In genomic region chr17:43393944-43394482, GRCh38 we compare ENCODE assay signal across 8 cellular contexts. TPM values are rescaled to one million over a fixed set of nuclear protein-coding genes. Genes with fewer than 3 reads are reported as not detected.
DNase-seq lines count a peak whose midpoint lies in the region; ATAC-seq and TF ChIP-seq lines count a peak whose summit lies in the region.

No MANE protein-coding gene starts in this region.

- H3K4me3 ChIP-seq in ovary (no peak overlapping the region), thoracic aorta (peak overlapping the region; percentile 48)

- H3K27me3 ChIP-seq in ovary (no peaks in the 10 kb centered on the region), thoracic aorta (replicated peaks; ENCODE audit: insufficient read depth) (no peaks in the 10 kb centered on the region)

- no peaks in the 10 kb centered on the region for H3K9me3 Mint-ChIP-seq in activated naive CD4-positive, alpha-beta T cell treated with anti-CD3 and anti-CD28 coated beads, Interleukin-2, amount 50 U/mL, for 72 hours

- no peaks in the 10 kb centered on the region for H3K36me3 Mint-ChIP-seq in activated naive CD4-positive, alpha-beta T cell treated with anti-CD3 and anti-CD28 coated beads, Interleukin-2, amount 50 U/mL, for 72 hours

- H3K27ac ChIP-seq in ovary (no peak overlapping the region), thoracic aorta (peak overlapping the region in 1 of 2 donors; percentile 14)

- intact Hi-C loops in ovary (cut with DNase I) = loop anchor here (1.0 to 5.0 kb wide), 3 partner anchors 89 to 1643 kb away; partner anchors contain the start of gene DHX8 (in 4 of the 4)

- H3K9me3 ChIP-seq in ovary (no peaks in the 10 kb centered on the region), thoracic aorta (no peaks in the 10 kb centered on the region)

- TF ChIP-seq EP300 in ovary (IDR thresholded peaks at IDR 0.05) = no peak

- H3K36me3 ChIP-seq in ovary (no peaks in the 10 kb centered on the region), thoracic aorta (no peaks in the 10 kb centered on the region)

- peak; percentile 89 for DNase-seq in ELF-1 (ENCODE audit: low read depth, low spot score)
- DNase-seq in NCI-H1048 (lab: John Stamatoyannopoulos, UW) = peak; percentile 37
- peak; percentile 70 for DNase-seq in SKM-1 (lab: John Stamatoyannopoulos, UW; ENCODE audit: unreplicated experiment)
- DNase-seq in activated naive CD4-positive, alpha-beta T cell treated with anti-CD3 and anti-CD28 coated beads, Interleukin-2, amount 50 U/mL, for 72 hours (ENCODE audit: low spot score in 2 of 2) = peak; percentile 83 to 94
- peak; percentile 80 for DNase-seq in glomerular endothelial cell (ENCODE audit: extremely low read depth, low read depth, low spot score)
- peak; percentile 90 to 96 (median 93) for DNase-seq in ovary
- peak; percentile 92 for DNase-seq in thoracic aorta (ENCODE audit: low spot score)

- H3K4me1 ChIP-seq in ovary (ENCODE audit: insufficient read depth) (peaks cover 2% of the 10 kb centered on the region), thoracic aorta (ENCODE audit: control insufficient read depth in 1 of 2, low read depth in 2 of 2) (peaks cover 8 to 19% of the 10 kb centered on the region in 2 donors)

- peak; percentile 62 to 69 for ATAC-seq in activated naive CD4-positive, alpha-beta T cell treated with anti-CD3 and anti-CD28 coated beads, Interleukin-2, amount 50 U/mL, for 72 hours
- ATAC-seq in thoracic aorta (ENCODE audit: insufficient number of reproducible peaks, low FRiP score, low read depth) (peak; percentile 48), GM18909 (IDR thresholded peaks at IDR 0.05; ENCODE audit: poor library complexity, unreplicated experiment) (no peak)

- H3K27ac Mint-ChIP-seq in activated naive CD4-positive, alpha-beta T cell treated with anti-CD3 and anti-CD28 coated beads, Interleukin-2, amount 50 U/mL, for 72 hours = peak overlapping the region in 1 of 2 donors; percentile 56

- TF ChIP-seq CTCF in ovary (IDR thresholded peaks at IDR 0.05) (peak; percentile 93 to 98 (median 96)), thoracic aorta (IDR thresholded peaks at IDR 0.05) (peak; percentile 90)

- peak; percentile 15 for TF ChIP-seq POLR2A in ovary (IDR thresholded peaks at IDR 0.05)

- 23 to 29% (median 28%) methylated on average over 11 of the region's 11 CpGs for WGBS in ovary, 3 donors

RNA-seq across cellular contexts. Expression of gene ARL4D, which starts 4.8 kb away (rescaled TPM):
- 1 to 10 TPM; 2.1 to 3.6 TPM for total RNA-seq in activated naive CD4-positive, alpha-beta T cell treated with anti-CD3 and anti-CD28 coated beads, Interleukin-2, amount 50 U/mL, for 72 hours
- total RNA-seq in glomerular endothelial cell = 0.97 and 2.1 TPM in 2 replicates
- total RNA-seq in ovary = 10 to 100 TPM in 6 of 7 donors, 1 to 10 TPM in 1; 6.2 to 34.1 (median 18.9) TPM
- 10 to 100 TPM; 17.5 to 19.0 TPM for polyA plus RNA-seq in ovary
- total RNA-seq in thoracic aorta = 10 to 100 TPM in 1 of 2 donors, 1 to 10 TPM in 1; 3.5 to 21.0 TPM

Comparison
In these comparisons a context has a peak if more than half of its experiments do, and no peak if none do; other contexts are left out.
1. DNase-seq: peak in every context shown above with its lines; median percentile 93 in ovary; 92 in thoracic aorta; 89 in ELF-1; 88 in activated naive CD4-positive, alpha-beta T cell treated with anti-CD3 and anti-CD28 coated beads, Interleukin-2, amount 50 U/mL, for 72 hours; 80 in glomerular endothelial cell; 70 in SKM-1; 37 in NCI-H1048.